ENCODE assay signal across 8 cellular contexts in genomic region chr1:185315364-185316108, GRCh38. TPM values are rescaled to one million over a fixed set of nuclear protein-coding genes. Genes with fewer than 3 reads are reported as not detected.
DNase-seq lines count a peak whose midpoint lies in the region; ATAC-seq and TF ChIP-seq lines count a peak whose summit lies in the region.

No MANE protein-coding gene starts in this region.

- ATAC-seq in GM18498 (IDR thresholded peaks at IDR 0.05; ENCODE audit: unreplicated experiment) (peak; percentile 1), HG02840 (IDR thresholded peaks at IDR 0.05; ENCODE audit: low FRiP score, unreplicated experiment) (no peak), HG03354 (IDR thresholded peaks at IDR 0.05; ENCODE audit: poor library complexity, severe bottlenecking, unreplicated experiment) (no peak)
- no peak for ATAC-seq in activated CD8-positive, alpha-beta T cell treated with anti-CD3 and anti-CD28 coated beads for 36 hours
- ATAC-seq in stimulated activated effector memory CD8-positive, alpha-beta T cell treated with anti-CD3 and anti-CD28 coated beads, Interleukin-12 subunit alpha, Interleukin-12 subunit beta, amount 100 ng/mL, for 72 hours: no peak

- CTCF ChIA-PET in activated CD8-positive, alpha-beta T cell treated with anti-CD3 and anti-CD28 coated beads for 36 hours (lab: Charles Lee): interaction anchor here (0.9 to 3.9 kb wide), 7 partner anchors 15 to 365 kb away, joined by 3 to 18 read pairs (median 4); no protein-coding TSS in a partner anchor

- H3K9me3 Mint-ChIP-seq in activated CD8-positive, alpha-beta T cell treated with anti-CD3 and anti-CD28 coated beads for 36 hours: no peaks in the 10 kb centered on the region
- no peaks in the 10 kb centered on the region for H3K9me3 Mint-ChIP-seq in stimulated activated effector memory CD8-positive, alpha-beta T cell treated with anti-CD3 and anti-CD28 coated beads, Interleukin-12 subunit alpha, Interleukin-12 subunit beta, amount 100 ng/mL, for 72 hours

- H3K4me1 ChIP-seq in iPS-15b (ENCODE audit: control insufficient read depth, insufficient read depth, low read length): peaks cover 20% of the 10 kb centered on the region

- TF ChIP-seq CTCF in activated CD8-positive, alpha-beta T cell treated with anti-CD3 and anti-CD28 coated beads for 36 hours (IDR thresholded peaks at IDR 0.05): no peak

- no peaks in the 10 kb centered on the region for H3K9me3 ChIP-seq in iPS-15b (ENCODE audit: control insufficient read depth, insufficient read depth, low read length)

- H3K36me3 ChIP-seq in iPS-15b (ENCODE audit: control insufficient read depth, insufficient read depth, low read length): no peaks in the 10 kb centered on the region

- POLR2A ChIA-PET in activated CD8-positive, alpha-beta T cell treated with anti-CD3 and anti-CD28 coated beads for 36 hours (lab: Charles Lee): interaction anchor here (0.6 to 3.4 kb wide), 17 partner anchors 11 to 341 kb away, joined by 3 to 28 read pairs (median 5); partner anchors contain the start of gene NIBAN1

- H3K4me3 ChIP-seq in iPS-15b (ENCODE audit: low read depth, low read length): peak overlapping the region; percentile 78

- H3K27ac Mint-ChIP-seq in activated CD8-positive, alpha-beta T cell treated with anti-CD3 and anti-CD28 coated beads for 36 hours: peak overlapping the region; percentile 95
- peak overlapping the region; percentile 95 for H3K27ac Mint-ChIP-seq in stimulated activated effector memory CD8-positive, alpha-beta T cell treated with anti-CD3 and anti-CD28 coated beads, Interleukin-12 subunit alpha, Interleukin-12 subunit beta, amount 100 ng/mL, for 72 hours

- H3K9ac ChIP-seq in iPS-15b (ENCODE audit: low read depth, low read length): peak overlapping the region; percentile 17

- H3K4me3 Mint-ChIP-seq in activated CD8-positive, alpha-beta T cell treated with anti-CD3 and anti-CD28 coated beads for 36 hours: peak overlapping the region; percentile 97
- peak overlapping the region; percentile 94 for H3K4me3 Mint-ChIP-seq in stimulated activated effector memory CD8-positive, alpha-beta T cell treated with anti-CD3 and anti-CD28 coated beads, Interleukin-12 subunit alpha, Interleukin-12 subunit beta, amount 100 ng/mL, for 72 hours

- peaks cover 58% of the 10 kb centered on the region for H3K36me3 Mint-ChIP-seq in activated CD8-positive, alpha-beta T cell treated with anti-CD3 and anti-CD28 coated beads for 36 hours (ENCODE audit: low read depth)
- peaks cover 80% of the 10 kb centered on the region for H3K36me3 Mint-ChIP-seq in stimulated activated effector memory CD8-positive, alpha-beta T cell treated with anti-CD3 and anti-CD28 coated beads, Interleukin-12 subunit alpha, Interleukin-12 subunit beta, amount 100 ng/mL, for 72 hours

- no peaks in the 10 kb centered on the region for H3K27me3 ChIP-seq in iPS-15b (ENCODE audit: control insufficient read depth, insufficient read depth, low read length)

- intact Hi-C loops in activated CD8-positive, alpha-beta T cell treated with anti-CD3 and anti-CD28 coated beads for 36 hours (cut with micrococcal nuclease): loop anchor here (2.0 kb wide), 3 partner anchors 123 to 355 kb away; no protein-coding TSS in a partner anchor

- DNase-seq in HT-29 (ENCODE audit: low spot score): peak; percentile 62
- peak; percentile 19 for DNase-seq in activated CD8-positive, alpha-beta T cell treated with anti-CD3 and anti-CD28 coated beads for 36 hours
- DNase-seq in stimulated activated effector memory CD8-positive, alpha-beta T cell treated with anti-CD3 and anti-CD28 coated beads, Interleukin-12 subunit alpha, Interleukin-12 subunit beta, amount 100 ng/mL, for 72 hours (ENCODE audit: low spot score in 2 of 2): no peak
- no peak for DNase-seq in cerebellar nuclear complex (lab: John Stamatoyannopoulos, UW)

- H3K4me1 Mint-ChIP-seq in activated CD8-positive, alpha-beta T cell treated with anti-CD3 and anti-CD28 coated beads for 36 hours (ENCODE audit: low read depth): peaks cover 49% of the 10 kb centered on the region
- H3K4me1 Mint-ChIP-seq in stimulated activated effector memory CD8-positive, alpha-beta T cell treated with anti-CD3 and anti-CD28 coated beads, Interleukin-12 subunit alpha, Interleukin-12 subunit beta, amount 100 ng/mL, for 72 hours: peaks cover 47% of the 10 kb centered on the region

- no peaks in the 10 kb centered on the region for H3K27me3 Mint-ChIP-seq in activated CD8-positive, alpha-beta T cell treated with anti-CD3 and anti-CD28 coated beads for 36 hours

RNA-seq across cellular contexts. Expression of gene IVNS1ABP, which starts 1.5 kb away (rescaled TPM):
- total RNA-seq in HT-29 (2014; rRNA removed; shearing (Covaris generic)): 76.9 and 79.3 TPM in 2 replicates
- total RNA-seq in activated CD8-positive, alpha-beta T cell treated with anti-CD3 and anti-CD28 coated beads for 36 hours: 100 to 1,000 TPM; 244 to 256 TPM

Comparison
In these comparisons a context has a peak if more than half of its experiments do, and no peak if none do; other contexts are left out.
1. DNase-seq: peak in HT-29 (single experiment) and activated CD8-positive, alpha-beta T cell treated with anti-CD3 and anti-CD28 coated beads for 36 hours (single experiment); none in stimulated activated effector memory CD8-positive, alpha-beta T cell treated with anti-CD3 and anti-CD28 coated beads, Interleukin-12 subunit alpha, Interleukin-12 subunit beta, amount 100 ng/mL, for 72 hours (0 of 2) and cerebellar nuclear complex (0 of 2).